Comparison of ENCODE assay signal across 24 cellular contexts in genomic region chr9:129678844-129679243, GRCh38. TPM values are rescaled to one million over a fixed set of nuclear protein-coding genes. Genes with fewer than 3 reads are reported as not detected.
DNase-seq lines count a peak whose midpoint lies in the region; TF ChIP-seq lines count a peak whose summit lies in the region.
"Had no signal": no experiment of that assay in that cellular context is flagged by ENCODE, and none has a peak within 500 bp of the region (broad histone marks: within the 10 kb centered on the region; RNA-seq: fewer than 3 reads in every experiment).

No MANE protein-coding gene starts in this region.

- H2BK5ac ChIP-seq in neuronal stem cell (ENCODE audit: low read length) = peak overlapping the region; percentile 82

- H3K14ac ChIP-seq in neuronal stem cell (ENCODE audit: low read length) = peak overlapping the region; percentile 17

- peak overlapping the region; percentile 99 for H2AK5ac ChIP-seq in neuronal stem cell (ENCODE audit: low read depth, low read length)

- H3K27ac ChIP-seq in neuronal stem cell (replicated peaks; ENCODE audit: low read length) = no peak overlapping the region
- H3K27ac ChIP-seq: HL-60 had no signal

- peaks cover 34% of the 10 kb centered on the region for H3K4me1 Mint-ChIP-seq in glutamatergic neuron (ENCODE audit: low read depth, unreplicated experiment)
- H3K4me1 Mint-ChIP-seq: CD8-positive, alpha-beta memory T cell; IgD-negative memory B cell had no signal

- H2BK15ac ChIP-seq in neuronal stem cell (ENCODE audit: low read length) = peak overlapping the region; percentile 54

- no peak overlapping the region for H2AFZ ChIP-seq in neuronal stem cell (ENCODE audit: low read length)

- DNase-seq in NT2/D1 (ENCODE audit: low read depth, low spot score) (no peak), glutamatergic neuron (no peak), neuronal stem cell (ENCODE audit: low spot score) (no peak), RPMI8226 (no peak), hippocampal formation (lab: John Stamatoyannopoulos, UW) (no peak), iPS-NIHi11 (ENCODE audit: low spot score) (no peak), hypothalamus (lab: John Stamatoyannopoulos, UW) (no peak)
- DNase-seq: ACHN; BE2C; C1 segment of cervical spinal cord; CD4-positive, CD25-positive, alpha-beta regulatory T cell; CD8-positive, alpha-beta memory T cell; COR-L47; DMS 273 treated with DMSO at 0.1 percent for 48 hours; DMS53; DND-41; EL had no signal

- H3K9ac ChIP-seq in NT2/D1 (ENCODE audit: insufficient read length, low read depth) (peak overlapping the region; percentile 46), neuronal stem cell (ENCODE audit: low read depth, low read length, poor library complexity) (peak overlapping the region; percentile 77)

- WGBS in neuronal stem cell (ENCODE audit: extremely low coverage in 2 of 2, insufficient read length in 2 of 2, insufficient replicate concordance in 1 of 2), 2 donors = no CpG with 5 or more reads among the region's 9 CpGs

- peak overlapping the region; percentile 28 for H3K4me3 Mint-ChIP-seq in glutamatergic neuron (ENCODE audit: unreplicated experiment)
- H3K4me3 Mint-ChIP-seq: CD4-positive, CD25-positive, alpha-beta regulatory T cell; CD8-positive, alpha-beta memory T cell; IgD-negative memory B cell had no signal

- H3K27ac Mint-ChIP-seq in glutamatergic neuron (ENCODE audit: unreplicated experiment) = peak overlapping the region; percentile 86
- H3K27ac Mint-ChIP-seq: CD4-positive, CD25-positive, alpha-beta regulatory T cell had no signal

- H3K27me3 Mint-ChIP-seq in glutamatergic neuron (ENCODE audit: unreplicated experiment) = peaks cover 7% of the 10 kb centered on the region

- no peak overlapping the region for H3K4ac ChIP-seq in neuronal stem cell (ENCODE audit: low read length)

- no peak overlapping the region for H3K4me3 ChIP-seq in NT2/D1 (ENCODE audit: insufficient read length, low read depth)
- no peak overlapping the region for H3K4me3 ChIP-seq in neuronal stem cell (ENCODE audit: low read length in 2 of 2)
- H3K4me3 ChIP-seq: GM12878, HAP-1 had no signal

- H4K91ac ChIP-seq in neuronal stem cell (ENCODE audit: low read depth, low read length, poor library complexity) = no peak overlapping the region

- peaks cover 4% of the 10 kb centered on the region for H3K79me1 ChIP-seq in neuronal stem cell (ENCODE audit: low read depth, low read length)

- no peak overlapping the region for H3K4me2 ChIP-seq in neuronal stem cell (ENCODE audit: insufficient read depth, low read length, poor library complexity, severe bottlenecking)

- no peaks in the 10 kb centered on the region for H3K9me3 ChIP-seq in NT2/D1 (ENCODE audit: insufficient read depth, low read length)
- no peaks in the 10 kb centered on the region for H3K9me3 ChIP-seq in neuronal stem cell (replicated peaks in 1 of 2; ENCODE audit: control insufficient read depth in 2 of 2, insufficient read depth in 1 of 2, low read depth in 1 of 2, low read length in 2 of 2)
- H3K9me3 ChIP-seq: BE2C, HAP-1 had no signal

- peak overlapping the region; percentile 85 for H3K18ac ChIP-seq in neuronal stem cell (ENCODE audit: low read length)

- peaks cover 6% of the 10 kb centered on the region for H3K9me3 Mint-ChIP-seq in glutamatergic neuron (ENCODE audit: unreplicated experiment)
- H3K9me3 Mint-ChIP-seq: CD4-positive, CD25-positive, alpha-beta regulatory T cell; CD8-positive, alpha-beta memory T cell; IgD-negative memory B cell had no signal

- H3K27me3 ChIP-seq in NT2/D1 (ENCODE audit: insufficient read depth, insufficient read length) (no peaks in the 10 kb centered on the region), neuronal stem cell (ENCODE audit: control insufficient read depth in 3 of 3, insufficient read depth in 3 of 3, low read depth in 1 of 3, low read length in 3 of 3) (peaks cover 0 to 61% (median 0%) of the 10 kb centered on the region in 3 experiments)
- H3K27me3 ChIP-seq: BE2C had no signal

- H4K8ac ChIP-seq in neuronal stem cell (ENCODE audit: low read depth, low read length) = peak overlapping the region; percentile 65

- H3K23ac ChIP-seq in neuronal stem cell (ENCODE audit: low read depth, low read length, poor library complexity) = peak overlapping the region; percentile 85

- H3K36me3 ChIP-seq in NT2/D1 (ENCODE audit: insufficient read depth, insufficient read length, low read length) (no peaks in the 10 kb centered on the region), neuronal stem cell (replicated peaks in 1 of 2; ENCODE audit: control insufficient read depth in 2 of 2, insufficient read depth in 2 of 2, low read length in 2 of 2) (no peaks in the 10 kb centered on the region)
- H3K36me3 ChIP-seq: BE2C, HAP-1 had no signal

- peaks cover 34% of the 10 kb centered on the region for H3K4me1 ChIP-seq in NT2/D1 (ENCODE audit: insufficient read depth, insufficient read length)
- peaks cover 0 to 6% of the 10 kb centered on the region in 2 donors for H3K4me1 ChIP-seq in neuronal stem cell (ENCODE audit: control insufficient read depth in 2 of 2, insufficient read depth in 1 of 2, low read depth in 1 of 2, low read length in 2 of 2)
- H3K4me1 ChIP-seq: BE2C, HAP-1 had no signal

- no peak overlapping the region for H2BK120ac ChIP-seq in neuronal stem cell (ENCODE audit: low read depth, low read length)

- no peak for TF ChIP-seq CTCF in glutamatergic neuron (IDR thresholded peaks at IDR 0.05; ENCODE audit: partially characterized antibody, unreplicated experiment)

- peak overlapping the region; percentile 30 for H2BK12ac ChIP-seq in neuronal stem cell (ENCODE audit: low read length)

- H3K36me3 Mint-ChIP-seq in glutamatergic neuron (ENCODE audit: unreplicated experiment) = no peaks in the 10 kb centered on the region
- H3K36me3 Mint-ChIP-seq: CD4-positive, CD25-positive, alpha-beta regulatory T cell; CD8-positive, alpha-beta memory T cell; IgD-negative memory B cell had no signal

RNA-seq across cellular contexts. Expression of gene PRRX2, which starts 13.4 kb away (rescaled TPM):
- total RNA-seq in glutamatergic neuron (ENCODE audit: unreplicated experiment) = 2.3 TPM
- 26.3 TPM for polyA plus RNA-seq in neuronal stem cell (2013, experiment 1 of 2)
- polyA plus RNA-seq in neuronal stem cell (2013, experiment 2 of 2) = 25.0 TPM
- total RNA-seq: CD4-positive, CD25-positive, alpha-beta regulatory T cell; G401; GM12878; HT1080 had no signal
- polyA plus RNA-seq: CD4-positive, CD25-positive, alpha-beta regulatory T cell; CD8-positive, alpha-beta memory T cell; GM12878; IgD-negative memory B cell had no signal

RNA-seq across cellular contexts. Expression of gene ASB6, which starts 36.9 kb away (rescaled TPM):
- 25.4 TPM for total RNA-seq in glutamatergic neuron (ENCODE audit: unreplicated experiment)
- 10.1 TPM for polyA plus RNA-seq in neuronal stem cell (2013, experiment 1 of 2)
- polyA plus RNA-seq in neuronal stem cell (2013, experiment 2 of 2) = 10.5 TPM

RNA-seq across cellular contexts. Expression of gene NTMT1, which starts 52.9 kb away (rescaled TPM):
- 62.6 TPM for total RNA-seq in glutamatergic neuron (ENCODE audit: unreplicated experiment)
- 24.4 TPM for polyA plus RNA-seq in neuronal stem cell (2013, experiment 1 of 2)
- polyA plus RNA-seq in neuronal stem cell (2013, experiment 2 of 2) = 22.5 TPM

RNA-seq across cellular contexts. Expression of gene C9orf50, which starts 57.9 kb away (rescaled TPM):
- 0.56 TPM for total RNA-seq in glutamatergic neuron (ENCODE audit: unreplicated experiment)
- polyA plus RNA-seq in neuronal stem cell (2013, experiment 1 of 2) = 0.11 TPM
- 0.07 TPM for polyA plus RNA-seq in neuronal stem cell (2013, experiment 2 of 2)
- total RNA-seq: CD4-positive, CD25-positive, alpha-beta regulatory T cell; CD8-positive, alpha-beta memory T cell; G401; GM12878; H4; HT1080 had no signal
- polyA plus RNA-seq: CD4-positive, CD25-positive, alpha-beta regulatory T cell; CD8-positive, alpha-beta memory T cell; GM12878; IgD-negative memory B cell had no signal
